In the genomic region with DNA sequence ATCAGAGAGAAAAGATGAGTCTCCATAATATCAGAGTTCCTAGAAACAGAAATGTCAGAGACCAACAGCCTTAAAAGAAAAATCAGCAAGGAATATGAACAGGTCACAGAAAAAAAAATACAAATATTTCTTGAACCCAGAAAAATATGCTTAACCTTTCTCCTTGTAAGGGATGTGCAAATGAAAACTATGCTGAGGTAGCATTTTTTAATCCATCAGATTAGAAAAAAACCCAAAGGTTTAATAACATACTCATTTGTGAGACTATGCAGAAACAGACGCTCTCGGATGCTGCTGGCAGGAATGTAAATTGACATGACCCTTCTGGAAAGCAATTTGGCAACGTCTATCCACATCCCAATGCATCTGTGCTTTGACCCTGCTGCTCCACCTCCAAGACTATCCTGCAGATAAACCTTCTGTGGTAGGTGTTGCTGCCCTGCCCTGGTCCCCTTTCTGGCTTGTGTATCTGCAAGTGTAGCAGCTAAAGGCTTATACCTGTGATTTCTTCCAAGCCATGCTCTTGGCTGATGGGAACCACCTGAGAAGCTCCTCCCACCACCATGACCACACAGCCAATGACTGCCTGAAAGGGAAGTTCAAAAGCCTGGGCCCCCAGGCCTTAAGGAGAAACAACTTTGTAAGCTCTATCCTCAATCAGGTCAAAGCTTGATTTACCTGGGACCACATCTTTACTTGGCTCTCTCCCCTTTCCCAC, we compare ENCODE assay signal across 1 cellular context.
TF ChIP-seq lines count a peak whose summit lies in the region.

No MANE protein-coding gene starts in this region.

TF ChIP-seq in liver, 16 proteins besides CTCF, POLR2A, EP300 and RAD21 (continued from another document):
- TF ChIP-seq, protein P1, sequence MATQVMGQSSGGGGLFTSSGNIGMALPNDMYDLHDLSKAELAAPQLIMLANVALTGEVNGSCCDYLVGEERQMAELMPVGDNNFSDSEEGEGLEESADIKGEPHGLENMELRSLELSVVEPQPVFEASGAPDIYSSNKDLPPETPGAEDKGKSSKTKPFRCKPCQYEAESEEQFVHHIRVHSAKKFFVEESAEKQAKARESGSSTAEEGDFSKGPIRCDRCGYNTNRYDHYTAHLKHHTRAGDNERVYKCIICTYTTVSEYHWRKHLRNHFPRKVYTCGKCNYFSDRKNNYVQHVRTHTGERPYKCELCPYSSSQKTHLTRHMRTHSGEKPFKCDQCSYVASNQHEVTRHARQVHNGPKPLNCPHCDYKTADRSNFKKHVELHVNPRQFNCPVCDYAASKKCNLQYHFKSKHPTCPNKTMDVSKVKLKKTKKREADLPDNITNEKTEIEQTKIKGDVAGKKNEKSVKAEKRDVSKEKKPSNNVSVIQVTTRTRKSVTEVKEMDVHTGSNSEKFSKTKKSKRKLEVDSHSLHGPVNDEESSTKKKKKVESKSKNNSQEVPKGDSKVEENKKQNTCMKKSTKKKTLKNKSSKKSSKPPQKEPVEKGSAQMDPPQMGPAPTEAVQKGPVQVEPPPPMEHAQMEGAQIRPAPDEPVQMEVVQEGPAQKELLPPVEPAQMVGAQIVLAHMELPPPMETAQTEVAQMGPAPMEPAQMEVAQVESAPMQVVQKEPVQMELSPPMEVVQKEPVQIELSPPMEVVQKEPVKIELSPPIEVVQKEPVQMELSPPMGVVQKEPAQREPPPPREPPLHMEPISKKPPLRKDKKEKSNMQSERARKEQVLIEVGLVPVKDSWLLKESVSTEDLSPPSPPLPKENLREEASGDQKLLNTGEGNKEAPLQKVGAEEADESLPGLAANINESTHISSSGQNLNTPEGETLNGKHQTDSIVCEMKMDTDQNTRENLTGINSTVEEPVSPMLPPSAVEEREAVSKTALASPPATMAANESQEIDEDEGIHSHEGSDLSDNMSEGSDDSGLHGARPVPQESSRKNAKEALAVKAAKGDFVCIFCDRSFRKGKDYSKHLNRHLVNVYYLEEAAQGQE (IDR thresholded peaks at IDR 0.05), result no peak
